Comparison of ENCODE assay signal across 8 cellular contexts in the genomic region with DNA sequence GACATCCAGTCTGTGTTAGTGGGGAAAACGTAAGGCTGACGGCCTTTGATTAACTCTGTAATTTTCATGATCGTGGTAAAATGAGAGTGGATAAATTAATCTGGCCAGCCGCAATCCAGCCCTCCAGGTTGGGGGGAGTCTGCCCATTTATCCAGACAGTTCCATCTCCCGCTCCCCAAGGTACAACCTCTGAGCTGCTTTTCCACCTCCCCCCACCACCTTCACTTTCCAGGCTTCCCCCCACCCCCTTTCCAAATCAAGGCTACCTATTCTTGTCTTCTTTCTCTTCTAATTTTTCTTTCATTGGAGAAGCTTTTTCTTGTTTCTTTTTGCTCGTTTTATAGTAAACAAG. TPM values are rescaled to one million over a fixed set of nuclear protein-coding genes. Genes with fewer than 3 reads are reported as not detected.
A peak's percentile ranks its signal among the peaks of the same experiment; 100 is the strongest.
DNase-seq lines count a peak whose midpoint lies in the region; ATAC-seq and TF ChIP-seq lines count a peak whose summit lies in the region.

No MANE protein-coding gene starts in this region.

- WGBS in mesodermal cell (ENCODE audit: insufficient coverage in 2 of 2), 2 experiments: 0% methylated on average over 1 of the region's 6 CpGs; no CpG with 5 or more reads in 1 of the 2 experiments

- H3K4me3 ChIP-seq in mesodermal cell (ENCODE audit: extremely low read depth, insufficient read depth, low read length, poor library complexity, severe bottlenecking): peak overlapping the region; percentile 78

- H3K36me3 Mint-ChIP-seq in brain: peaks cover 8% of the 10 kb centered on the region

- peaks cover 3% of the 10 kb centered on the region for H3K36me3 ChIP-seq in mesodermal cell (ENCODE audit: control insufficient read depth, insufficient read depth, low read length)

- H3K4me1 ChIP-seq in mesodermal cell (ENCODE audit: control insufficient read depth, insufficient read depth, low read length, poor library complexity, severe bottlenecking): peaks cover 7% of the 10 kb centered on the region

- TF ChIP-seq CTCF in 22Rv1 (IDR thresholded peaks at IDR 0.05) (no peak), brain (conservative IDR thresholded peaks at IDR 0.05) (no peak)

- peak overlapping the region; percentile 87 to 96 (median 87) for H3K4me3 Mint-ChIP-seq in brain

- H3K9me3 ChIP-seq in mesodermal cell (ENCODE audit: control insufficient read depth, low read length): no peaks in the 10 kb centered on the region

- no peak for DNase-seq in cortex of kidney (lab: John Stamatoyannopoulos, UW)

- peaks cover 7% of the 10 kb centered on the region for H3K27me3 Mint-ChIP-seq in brain

- H3K27ac Mint-ChIP-seq in brain: peak overlapping the region; percentile 82 to 95 (median 90)

- H3K9me3 Mint-ChIP-seq in brain: no peaks in the 10 kb centered on the region

- ATAC-seq in HG02852 (IDR thresholded peaks at IDR 0.05; ENCODE audit: unreplicated experiment): peak; percentile 0
- ATAC-seq in GM21526 (IDR thresholded peaks at IDR 0.05; ENCODE audit: low FRiP score, unreplicated experiment): no peak
- ATAC-seq in HG03378 (IDR thresholded peaks at IDR 0.05; ENCODE audit: unreplicated experiment): no peak
- no peak for ATAC-seq in HG03135 (IDR thresholded peaks at IDR 0.05; ENCODE audit: unreplicated experiment)

- H3K27ac ChIP-seq in 22Rv1: peak overlapping the region; percentile 92
- H3K27ac ChIP-seq in mesodermal cell (ENCODE audit: low read depth, low read length, severe bottlenecking): peak overlapping the region; percentile 88

- H3K4me1 Mint-ChIP-seq in brain: peaks cover 89% of the 10 kb centered on the region

RNA-seq across cellular contexts. Expression of a gene that starts 6.0 kb away (rescaled TPM):
- polyA plus RNA-seq in brain (ENCODE audit: insufficient read depth, low read depth, low replicate concordance): 4.9 TPM
- polyA plus RNA-seq in mesodermal cell (2013, experiment 1 of 2): 25.4 TPM
- polyA plus RNA-seq in mesodermal cell (2013, experiment 2 of 2): 30.2 TPM

RNA-seq across cellular contexts. Expression of a gene that starts 6.1 kb away (rescaled TPM):
- 2.1 TPM for polyA plus RNA-seq in brain (ENCODE audit: insufficient read depth, low read depth, low replicate concordance)
- 4.0 TPM for polyA plus RNA-seq in mesodermal cell (2013, experiment 1 of 2)
- polyA plus RNA-seq in mesodermal cell (2013, experiment 2 of 2): 4.8 TPM
